Comparison of ENCODE assay signal across 7 cellular contexts in genomic region chr20:62603021-62603906, GRCh38. TPM values are rescaled to one million over a fixed set of nuclear protein-coding genes. Genes with fewer than 3 reads are reported as not detected.
DNase-seq lines count a peak whose midpoint lies in the region; ATAC-seq, FAIRE-seq and TF ChIP-seq lines count a peak whose summit lies in the region.

No MANE protein-coding gene starts in this region.

- FAIRE-seq in H54 (lab: Jason Lieb, UNC): peak; percentile 36

- H3K27ac Mint-ChIP-seq in endothelial cell (ENCODE audit: unreplicated experiment): no peak overlapping the region

- H3K9me3 Mint-ChIP-seq in endothelial cell (ENCODE audit: unreplicated experiment): no peaks in the 10 kb centered on the region

- H3K4me3 Mint-ChIP-seq in endothelial cell (ENCODE audit: unreplicated experiment): no peak overlapping the region

- H3K4me1 Mint-ChIP-seq in endothelial cell (ENCODE audit: unreplicated experiment): peaks cover 3% of the 10 kb centered on the region

- H3K36me3 ChIP-seq in skeletal muscle satellite cell (ENCODE audit: insufficient read depth, low read length): no peaks in the 10 kb centered on the region

- peak overlapping the region; percentile 63 for H3K4me2 ChIP-seq in skeletal muscle satellite cell (ENCODE audit: low read length)

- no peaks in the 10 kb centered on the region for H3K36me3 Mint-ChIP-seq in endothelial cell (ENCODE audit: low read depth, unreplicated experiment)

- TF ChIP-seq POLR2A in H54 (IDR thresholded peaks at IDR 0.05; ENCODE audit: low read depth, low read length): peak; percentile 20

- H3K9ac ChIP-seq in skeletal muscle satellite cell (ENCODE audit: low read depth, low read length): no peak overlapping the region

- DNase-seq in H54 (ENCODE audit: insufficient read length, low spot score) (peak; percentile 92), NOMO-1 (lab: John Stamatoyannopoulos, UW; ENCODE audit: unreplicated experiment in 2 of 2) (peak; percentile 78 to 93), glomerular visceral epithelial cell (ENCODE audit: extremely low spot score) (peak; percentile 98), endothelial cell (ENCODE audit: low spot score) (no peak)
- DNase-seq in activated T-cell treated with anti-CD3 and anti-CD28 coated beads, Interleukin-2, amount 50 U/mL, for 48 hours: peak; percentile 63 to 71

- H3K4me3 ChIP-seq in skeletal muscle satellite cell (ENCODE audit: low read length): peak overlapping the region; percentile 19

- H3K9me3 ChIP-seq in skeletal muscle satellite cell (replicated peaks; ENCODE audit: low read length): no peaks in the 10 kb centered on the region

- peaks cover 42% of the 10 kb centered on the region for H3K4me1 ChIP-seq in skeletal muscle satellite cell (ENCODE audit: control insufficient read depth, insufficient read depth, low read length)

- ATAC-seq in GM18868 (IDR thresholded peaks at IDR 0.05; ENCODE audit: unreplicated experiment): no peak

- H3K27me3 Mint-ChIP-seq in endothelial cell (ENCODE audit: unreplicated experiment): peaks cover 3% of the 10 kb centered on the region

- TF ChIP-seq CTCF in endothelial cell (IDR thresholded peaks at IDR 0.05; ENCODE audit: unreplicated experiment): no peak

- peaks cover 44% of the 10 kb centered on the region for H3K27me3 ChIP-seq in skeletal muscle satellite cell (ENCODE audit: control insufficient read depth, insufficient read depth, low read length)

RNA-seq across cellular contexts. Expression of gene SLCO4A1, which starts 39.0 kb away (rescaled TPM):
- 1.5 and 2.0 TPM in 2 replicates for total RNA-seq in skeletal muscle satellite cell (2012; rRNA removed)
- 1.4 TPM for total RNA-seq in endothelial cell (ENCODE audit: unreplicated experiment)
